ENCODE assay signal across 19 cellular contexts in genomic region chr18:29188760-29189159, GRCh38.
DNase-seq lines count a peak whose midpoint lies in the region; ATAC-seq, FAIRE-seq and TF ChIP-seq lines count a peak whose summit lies in the region.
"Had no signal": no experiment of that assay in that cellular context is flagged by ENCODE, and none has a peak within 500 bp of the region (broad histone marks: within the 10 kb centered on the region; RNA-seq: fewer than 3 reads in every experiment).

No MANE protein-coding gene starts in this region.

- RAD21 ChIA-PET in GM12878 (lab: Charles Lee; ENCODE audit: unreplicated experiment), result no interaction called here

- no peaks in the 10 kb centered on the region for H3K9me3 ChIP-seq in GM12878 (replicated peaks; ENCODE audit: control insufficient read depth, insufficient read depth, low read length)

- no peaks in the 10 kb centered on the region for H3K27me3 ChIP-seq in GM12878 (replicated peaks in 1 of 2; ENCODE audit: control insufficient read depth in 2 of 2, insufficient read depth in 2 of 2, low read length in 1 of 2)

- POLR2A ChIA-PET in GM12878 (lab: Charles Lee), result no interaction called here

- TF ChIP-seq RAD21 in GM12878 (IDR thresholded peaks at IDR 0.05; ENCODE audit: insufficient read depth, low read depth, low read length), result no peak

- intact Hi-C loops in GM12878 (cut with micrococcal nuclease; ENCODE audit: unreplicated experiment), result no loop called here

- TF ChIP-seq EP300 in GM12878 (IDR thresholded peaks at IDR 0.05; ENCODE audit: borderline replicate concordance in 1 of 2, control insufficient read depth in 1 of 2, low read depth in 2 of 2, low read length in 2 of 2), result 0 out of 4 replicates have a peak, but pooled peaks of 1 of the 2 experiments have one; percentile 30

- SMC1A ChIA-PET in GM12878 (lab: Charles Lee; ENCODE audit: uncharacterized antibody, unreplicated experiment), result no interaction called here

- no peak overlapping the region for H2AFZ ChIP-seq in GM12878 (ENCODE audit: control insufficient read depth, low read depth, low read length)

- H3K27ac ChIP-seq in GM12878 (ENCODE audit: control insufficient read depth, insufficient read depth), result no peak overlapping the region

- no peak for TF ChIP-seq CTCF in GM12878 (IDR thresholded peaks at IDR 0.05 in 2 of 3, conservative IDR thresholded peaks at IDR 0.05 in 1 of 3; ENCODE audit: control insufficient read depth in 2 of 3, extremely low read depth in 1 of 3, insufficient read depth in 1 of 3, low read depth in 3 of 3, low read length in 3 of 3)

- no peak overlapping the region for H3K9ac ChIP-seq in GM12878 (ENCODE audit: control insufficient read depth, insufficient read depth, low read length)

- CTCF ChIA-PET in GM12878 (lab: Yijun Ruan, JAX), result no interaction called here

- H3K4me2 ChIP-seq in GM12878 (ENCODE audit: control insufficient read depth, insufficient read depth), result no peak overlapping the region

- in situ Hi-C loops in GM12878 (cut with MboI), result no loop called here

- no peak for TF ChIP-seq POLR2A in GM12878 (IDR thresholded peaks at IDR 0.05; ENCODE audit: low read depth, low read length)

- no peaks in the 10 kb centered on the region for H4K20me1 ChIP-seq in GM12878 (ENCODE audit: control insufficient read depth, insufficient read depth)

- H3K4me3 ChIP-seq in GM12878, result no peak overlapping the region

- DNase-seq in ELR (ENCODE audit: low read depth) (peak; percentile 54), M059J (ENCODE audit: low read depth) (peak; percentile 40), GM12878 (ENCODE audit: low read depth, low spot score) (no peak)
- no peak for DNase-seq in central memory CD4-positive, alpha-beta T cell
- DNase-seq in activated naive CD4-positive, alpha-beta T cell treated with Interleukin-2 at 50 U/mL for 16 hours, result no peak
- no peak for DNase-seq in stimulated activated CD4-positive, alpha-beta T cell treated with anti-CD3 and anti-CD28 coated beads, Interleukin-2, amount 100 ng/mL, for 24 hours
- DNase-seq: activated CD4-positive, alpha-beta T cell treated with anti-CD3 and anti-CD28 coated beads, Interleukin-2, amount 50 U/mL, for 4 hours; activated naive CD8-positive, alpha-beta T cell treated with anti-CD3 and anti-CD28 coated beads for 36 hours; activated T-cell treated with anti-CD3 and anti-CD28 coated beads, Interleukin-2, amount 50 U/mL, for 4 hours; caudate nucleus; CD4-positive, CD25-positive, alpha-beta regulatory T cell; DMS79; endodermal cell; NCI-H2171 treated with DMSO at 0.1 percent for 48 hours; nephron progenitor cell had no signal

- no peaks in the 10 kb centered on the region for H3K4me1 ChIP-seq in GM12878 (ENCODE audit: control insufficient read depth, insufficient read depth, low read length)

- H3K36me3 ChIP-seq in GM12878 (ENCODE audit: control insufficient read depth in 2 of 2, insufficient read depth in 2 of 2, low read length in 1 of 2), result no peaks in the 10 kb centered on the region

- no TSS peak for BruUV-seq in GM12878 (replicated peaks; lab: Mats Ljungman, UMichigan)

- H3K79me2 ChIP-seq in GM12878 (ENCODE audit: control insufficient read depth, insufficient read depth, low read length), result no peaks in the 10 kb centered on the region

- ATAC-seq in HG02759 (IDR thresholded peaks at IDR 0.05; ENCODE audit: unreplicated experiment) (peak; percentile 49), GM12878 (peak; percentile 80), HG02970 (IDR thresholded peaks at IDR 0.05; ENCODE audit: low FRiP score, unreplicated experiment) (no peak)
- ATAC-seq: activated T-cell treated with anti-CD3 and anti-CD28 coated beads, Interleukin-2, amount 50 U/mL, for 4 hours; SK-N-SH treated with all-trans-retinoic acid at 6 μM for 48 hours had no signal

- no peak for FAIRE-seq in GM12878 (lab: Jason Lieb, UNC)
- FAIRE-seq: urothelium cell line had no signal

TF ChIP-seq in GM12878, 131 proteins besides CTCF, POLR2A, EP300 and RAD21:
- no peak for TF ChIP-seq RBBP5 (conservative IDR thresholded peaks at IDR 0.05)
- no peak for TF ChIP-seq NR2C2 (IDR thresholded peaks at IDR 0.05; ENCODE audit: borderline replicate concordance, control insufficient read depth, insufficient read length, low read depth)
- TF ChIP-seq BACH1 (IDR thresholded peaks at IDR 0.05; ENCODE audit: borderline replicate concordance), result no peak
- TF ChIP-seq ATF7 (IDR thresholded peaks at IDR 0.05; ENCODE audit: low read depth), result peak; percentile 68
- TF ChIP-seq BCL11A (IDR thresholded peaks at IDR 0.05; ENCODE audit: low read depth, low read length), result no peak
- TF ChIP-seq PAX5 (IDR thresholded peaks at IDR 0.05; ENCODE audit: borderline replicate concordance, low read depth, low read length), result no peak
- TF ChIP-seq STAT3 (IDR thresholded peaks at IDR 0.05; ENCODE audit: low read depth, low read length), result no peak
- peak; percentile 50 for TF ChIP-seq MTA2 (IDR thresholded peaks at IDR 0.05; ENCODE audit: low read depth)
- no peak for TF ChIP-seq RAD51 (IDR thresholded peaks at IDR 0.05)
- TF ChIP-seq BRCA1 (IDR thresholded peaks at IDR 0.05; ENCODE audit: low read depth, low read length), result no peak

Comparison
In these comparisons a context has a peak if more than half of its experiments do, and no peak if none do; other contexts are left out.
1. DNase-seq: peak in ELR (single experiment) and M059J (single experiment); none in GM12878 (single experiment), central memory CD4-positive, alpha-beta T cell (single experiment), activated naive CD4-positive, alpha-beta T cell treated with Interleukin-2 at 50 U/mL for 16 hours (single experiment) and stimulated activated CD4-positive, alpha-beta T cell treated with anti-CD3 and anti-CD28 coated beads, Interleukin-2, amount 100 ng/mL, for 24 hours (0 of 2).